In the genomic region with DNA sequence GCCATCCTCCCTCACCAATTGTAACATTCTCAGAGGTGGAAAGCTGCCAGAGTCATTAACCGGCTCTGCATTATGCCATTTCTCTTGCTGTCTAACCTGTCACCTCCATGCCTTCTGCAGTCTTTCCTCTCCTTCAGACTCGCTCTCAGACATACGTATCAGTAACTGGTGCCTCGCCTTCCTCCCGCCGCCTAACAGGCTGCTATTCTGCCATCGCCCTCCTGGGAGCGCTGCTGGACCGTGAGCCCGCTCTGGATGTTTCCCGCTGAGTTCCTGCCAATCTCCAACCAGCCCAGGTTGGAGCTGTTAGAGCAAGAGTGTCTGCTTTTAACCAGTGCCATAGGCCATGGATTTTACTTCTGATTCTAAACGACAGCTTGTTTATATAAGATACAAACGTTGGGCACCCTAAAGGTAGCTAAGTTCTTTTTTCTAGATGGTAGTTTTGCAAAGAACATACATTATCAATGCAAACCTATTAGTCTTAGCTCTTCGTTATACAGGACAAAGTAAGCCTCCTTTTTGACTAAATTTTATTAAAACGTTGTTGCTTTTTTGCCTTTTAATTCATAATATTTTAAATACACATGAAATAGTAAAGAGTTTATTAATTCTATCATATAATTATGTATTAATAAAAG, we compare ENCODE assay signal across 8 cellular contexts. TPM values are rescaled to one million over a fixed set of nuclear protein-coding genes. Genes with fewer than 3 reads are reported as not detected.
DNase-seq lines count a peak whose midpoint lies in the region; ATAC-seq and TF ChIP-seq lines count a peak whose summit lies in the region.

No MANE protein-coding gene starts in this region.

- peak overlapping the region in 1 of 7 donors; percentile 37 for H3K4me3 Mint-ChIP-seq in CD8-positive, alpha-beta memory T cell
- H3K4me3 Mint-ChIP-seq in activated T-cell treated with anti-CD3 and anti-CD28 coated beads, Interleukin-2, amount 50 U/mL, for 24 hours, result no peak overlapping the region

- TF ChIP-seq CTCF in neural cell (IDR thresholded peaks at IDR 0.05; ENCODE audit: poor library complexity, severe bottlenecking), result peak; percentile 98
- peak in 5 of 7 experiments; percentile 62 to 83 (median 73) for TF ChIP-seq CTCF in stomach (IDR thresholded peaks at IDR 0.05)

- no peak overlapping the region for H3K4me3 ChIP-seq in CD8-positive, alpha-beta memory T cell (ENCODE audit: low read length)
- no peak overlapping the region for H3K4me3 ChIP-seq in neural cell (ENCODE audit: low read length)
- no peak overlapping the region for H3K4me3 ChIP-seq in stomach

- H3K27ac ChIP-seq in CD8-positive, alpha-beta memory T cell (ENCODE audit: low read depth, low read length), result no peak overlapping the region
- H3K27ac ChIP-seq in neural cell (ENCODE audit: low read length) (no peak overlapping the region), stomach (no peak overlapping the region)

- no peaks in the 10 kb centered on the region for H3K27me3 ChIP-seq in CD8-positive, alpha-beta memory T cell (ENCODE audit: insufficient read depth, low read length, poor library complexity, severe bottlenecking)
- H3K27me3 ChIP-seq in neural cell (ENCODE audit: insufficient read depth, low read depth, low read length), result no peaks in the 10 kb centered on the region
- peaks cover 0 to 3% (median 0%) of the 10 kb centered on the region in 3 donors for H3K27me3 ChIP-seq in stomach

- TF ChIP-seq POLR2A in stomach (IDR thresholded peaks at IDR 0.05), result no peak

- H3K4me2 ChIP-seq in neural cell (ENCODE audit: low read length), result no peak overlapping the region

- H3K27me3 Mint-ChIP-seq in CD8-positive, alpha-beta memory T cell, result peaks cover 6 to 20% of the 10 kb centered on the region in 2 donors
- peaks cover 14% of the 10 kb centered on the region for H3K27me3 Mint-ChIP-seq in activated T-cell treated with anti-CD3 and anti-CD28 coated beads, Interleukin-2, amount 50 U/mL, for 24 hours

- peaks cover 6% of the 10 kb centered on the region for H3K4me1 ChIP-seq in CD8-positive, alpha-beta memory T cell (ENCODE audit: insufficient read depth, low read length)
- peaks cover 0 to 6% (median 5%) of the 10 kb centered on the region in 4 donors for H3K4me1 ChIP-seq in stomach

- POLR2A ChIA-PET in CD8-positive, alpha-beta memory T cell (lab: Charles Lee), result no interaction called here

- H3K4me1 Mint-ChIP-seq in CD8-positive, alpha-beta memory T cell, result peaks cover 8 to 15% (median 12%) of the 10 kb centered on the region in 3 donors
- H3K4me1 Mint-ChIP-seq in activated T-cell treated with anti-CD3 and anti-CD28 coated beads, Interleukin-2, amount 50 U/mL, for 24 hours (ENCODE audit: low read depth), result peaks cover 10% of the 10 kb centered on the region

- H3F3A ChIP-seq in neural cell (ENCODE audit: insufficient read depth, low read length, poor library complexity, severe bottlenecking), result no peaks in the 10 kb centered on the region

- DNase-seq in CD8-positive, alpha-beta memory T cell, result peak; percentile 46 to 74 (median 54)
- peak; percentile 91 for DNase-seq in OCI-M1 (lab: John Stamatoyannopoulos, UW)
- DNase-seq in activated T-cell treated with anti-CD3 and anti-CD28 coated beads, Interleukin-2, amount 50 U/mL, for 24 hours, result peak; percentile 80
- peak; percentile 55 for DNase-seq in fibroblast of gingiva (ENCODE audit: low read depth)
- DNase-seq in stomach, result peak; percentile 70

- no peaks in the 10 kb centered on the region for H3K9me3 Mint-ChIP-seq in CD8-positive, alpha-beta memory T cell
- H3K9me3 Mint-ChIP-seq in activated T-cell treated with anti-CD3 and anti-CD28 coated beads, Interleukin-2, amount 50 U/mL, for 24 hours, result no peaks in the 10 kb centered on the region

- H4K20me1 ChIP-seq in neural cell (ENCODE audit: insufficient read depth), result no peaks in the 10 kb centered on the region

- WGBS in stomach, 5 donors, result 12 to 17% (median 15%) methylated on average over 15 of the region's 15 CpGs

- H3K27ac Mint-ChIP-seq in CD8-positive, alpha-beta memory T cell, result no peak overlapping the region
- no peak overlapping the region for H3K27ac Mint-ChIP-seq in activated T-cell treated with anti-CD3 and anti-CD28 coated beads, Interleukin-2, amount 50 U/mL, for 24 hours

- ATAC-seq in GM19438 (IDR thresholded peaks at IDR 0.05; ENCODE audit: low read depth, unreplicated experiment) (peak; percentile 96), HG03442 (IDR thresholded peaks at IDR 0.05; ENCODE audit: unreplicated experiment) (peak; percentile 99)

- CTCF ChIA-PET in CD8-positive, alpha-beta memory T cell (lab: Charles Lee), result interaction anchor here (0.6 to 4.2 kb wide), 16 partner anchors 9 to 478 kb away, joined by 3 to 51 read pairs (median 4); a partner anchor contains a TSS

- H3K9me3 ChIP-seq in CD8-positive, alpha-beta memory T cell (ENCODE audit: low read length), result no peaks in the 10 kb centered on the region
- H3K9me3 ChIP-seq in neural cell (ENCODE audit: low read length) (no peaks in the 10 kb centered on the region), stomach (no peaks in the 10 kb centered on the region)

- H3K79me2 ChIP-seq in neural cell (replicated peaks; ENCODE audit: insufficient read depth, low read length), result no peaks in the 10 kb centered on the region

- no peaks in the 10 kb centered on the region for H3K36me3 Mint-ChIP-seq in CD8-positive, alpha-beta memory T cell
- no peaks in the 10 kb centered on the region for H3K36me3 Mint-ChIP-seq in activated T-cell treated with anti-CD3 and anti-CD28 coated beads, Interleukin-2, amount 50 U/mL, for 24 hours (ENCODE audit: low read depth)

- H3K9me2 ChIP-seq in neural cell (ENCODE audit: insufficient read depth, low read length), result no peaks in the 10 kb centered on the region

- no peaks in the 10 kb centered on the region for H3K36me3 ChIP-seq in CD8-positive, alpha-beta memory T cell (ENCODE audit: insufficient read depth, low read length)
- H3K36me3 ChIP-seq in neural cell (ENCODE audit: insufficient read depth, low read length), result no peaks in the 10 kb centered on the region
- H3K36me3 ChIP-seq in stomach, result no peaks in the 10 kb centered on the region

- no peak overlapping the region for H2AFZ ChIP-seq in neural cell (ENCODE audit: low read depth, low read length)

- TF ChIP-seq EP300 in neural cell (conservative IDR thresholded peaks at IDR 0.05; ENCODE audit: poor library complexity, severe bottlenecking), result peak; percentile 90
- TF ChIP-seq EP300 in stomach (IDR thresholded peaks at IDR 0.05), result no peak

- intact Hi-C loops in stomach (cut with DNase I; ENCODE audit: low total_unique reads), result no loop called here

- peak; percentile 100 for TF ChIP-seq RAD21 in neural cell (conservative IDR thresholded peaks at IDR 0.05)

- no peak overlapping the region for H3K9ac ChIP-seq in neural cell (ENCODE audit: low read length)

TF ChIP-seq in neural cell, 6 proteins besides CTCF, POLR2A, EP300 and RAD21:
- peak; percentile 63 for TF ChIP-seq POLR2AphosphoS5 (IDR thresholded peaks at IDR 0.05)
- TF ChIP-seq, protein P1, sequence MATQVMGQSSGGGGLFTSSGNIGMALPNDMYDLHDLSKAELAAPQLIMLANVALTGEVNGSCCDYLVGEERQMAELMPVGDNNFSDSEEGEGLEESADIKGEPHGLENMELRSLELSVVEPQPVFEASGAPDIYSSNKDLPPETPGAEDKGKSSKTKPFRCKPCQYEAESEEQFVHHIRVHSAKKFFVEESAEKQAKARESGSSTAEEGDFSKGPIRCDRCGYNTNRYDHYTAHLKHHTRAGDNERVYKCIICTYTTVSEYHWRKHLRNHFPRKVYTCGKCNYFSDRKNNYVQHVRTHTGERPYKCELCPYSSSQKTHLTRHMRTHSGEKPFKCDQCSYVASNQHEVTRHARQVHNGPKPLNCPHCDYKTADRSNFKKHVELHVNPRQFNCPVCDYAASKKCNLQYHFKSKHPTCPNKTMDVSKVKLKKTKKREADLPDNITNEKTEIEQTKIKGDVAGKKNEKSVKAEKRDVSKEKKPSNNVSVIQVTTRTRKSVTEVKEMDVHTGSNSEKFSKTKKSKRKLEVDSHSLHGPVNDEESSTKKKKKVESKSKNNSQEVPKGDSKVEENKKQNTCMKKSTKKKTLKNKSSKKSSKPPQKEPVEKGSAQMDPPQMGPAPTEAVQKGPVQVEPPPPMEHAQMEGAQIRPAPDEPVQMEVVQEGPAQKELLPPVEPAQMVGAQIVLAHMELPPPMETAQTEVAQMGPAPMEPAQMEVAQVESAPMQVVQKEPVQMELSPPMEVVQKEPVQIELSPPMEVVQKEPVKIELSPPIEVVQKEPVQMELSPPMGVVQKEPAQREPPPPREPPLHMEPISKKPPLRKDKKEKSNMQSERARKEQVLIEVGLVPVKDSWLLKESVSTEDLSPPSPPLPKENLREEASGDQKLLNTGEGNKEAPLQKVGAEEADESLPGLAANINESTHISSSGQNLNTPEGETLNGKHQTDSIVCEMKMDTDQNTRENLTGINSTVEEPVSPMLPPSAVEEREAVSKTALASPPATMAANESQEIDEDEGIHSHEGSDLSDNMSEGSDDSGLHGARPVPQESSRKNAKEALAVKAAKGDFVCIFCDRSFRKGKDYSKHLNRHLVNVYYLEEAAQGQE (IDR thresholded peaks at IDR 0.05; ENCODE audit: borderline replicate concordance), result no peak
- TF ChIP-seq MXI1 (conservative IDR thresholded peaks at IDR 0.05; ENCODE audit: poor library complexity, severe bottlenecking), result peak; percentile 43
- TF ChIP-seq SMC3 (conservative IDR thresholded peaks at IDR 0.05; ENCODE audit: poor library complexity), result peak; percentile 94
- no peak for TF ChIP-seq EZH2 (IDR thresholded peaks at IDR 0.05; ENCODE audit: borderline replicate concordance, insufficient read depth, low read length, poor library complexity, severe bottlenecking)
- no peak for TF ChIP-seq TAF1 (IDR thresholded peaks at IDR 0.05; ENCODE audit: low read depth)

RNA-seq across cellular contexts. Expression of a gene that starts 59.5 kb away (rescaled TPM):
- total RNA-seq in CD8-positive, alpha-beta memory T cell, result 10 to 100 TPM in 1 of 2 experiments, 1 to 10 TPM in 1; 9.9 to 10.3 TPM
- 0.32 TPM for polyA plus RNA-seq in CD8-positive, alpha-beta memory T cell
- 0.15 TPM in 1 of 2 replicates, not detected in the other for polyA plus RNA-seq in neural cell
- polyA minus RNA-seq in neural cell, result 2.2 and 3.4 TPM in 2 replicates
- 1 to 10 TPM in 3 of 5 donors, under 1 TPM in 1, not detected in 1; 0.29 to 9.3 (median 2.4) TPM for total RNA-seq in stomach
- polyA plus RNA-seq in stomach, result 1 to 10 TPM in 1 of 3 donors, under 1 TPM in 1, not detected in 1; 0.37 to 1.1 TPM
